In the genomic region with DNA sequence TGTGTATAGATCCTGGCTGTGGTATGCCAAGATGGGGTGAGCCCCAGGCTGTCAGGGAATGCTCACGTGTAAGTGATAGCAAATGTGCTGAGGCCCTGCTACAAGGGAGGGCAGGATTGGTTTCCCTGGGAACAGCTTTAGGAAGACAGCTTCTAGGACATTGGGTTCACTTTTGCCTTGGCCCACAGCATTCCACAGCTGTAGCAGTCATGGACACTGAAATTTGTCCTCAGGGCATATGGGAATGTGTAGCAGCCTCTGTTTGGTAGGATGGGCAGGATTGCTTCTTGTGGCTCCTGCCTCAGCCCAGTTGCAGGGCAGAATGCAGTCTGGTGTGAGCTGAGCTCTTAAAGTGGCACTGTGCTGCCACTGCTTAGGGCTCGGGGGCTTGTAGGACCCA, we compare ENCODE assay signal across 14 cellular contexts.
DNase-seq lines count a peak whose midpoint lies in the region; ATAC-seq and TF ChIP-seq lines count a peak whose summit lies in the region.
"Had no signal": no experiment of that assay in that cellular context is flagged by ENCODE, and none has a peak within 500 bp of the region (broad histone marks: within the 10 kb centered on the region; RNA-seq: fewer than 3 reads in every experiment).

No MANE protein-coding gene starts in this region.

- H3K56ac ChIP-seq in IMR-90 (ENCODE audit: extremely low read depth, insufficient read depth, low read length): no peak overlapping the region

- CTCF ChIA-PET in IMR-90 (lab: Yijun Ruan, JAX): no interaction called here

- no CpG with 5 or more reads among the region's 2 CpGs for WGBS in IMR-90 (ENCODE audit: extremely low coverage in 2 of 2, insufficient read length in 1 of 2), 2 experiments
- 90% methylated on average over 2 of the region's 2 CpGs for WGBS in esophagus muscularis mucosa

- no peak overlapping the region for H2BK20ac ChIP-seq in IMR-90 (ENCODE audit: low read depth, low read length)

- H3K4me2 ChIP-seq in IMR-90 (ENCODE audit: low read depth, low read length): no peak overlapping the region
- H3K4me2 ChIP-seq: A549 had no signal

- H3K4me3 ChIP-seq in IMR-90 (ENCODE audit: insufficient read depth, low read depth, low read length) (no peak overlapping the region), esophagus muscularis mucosa (no peak overlapping the region)
- H3K4me3 ChIP-seq: A549, HAP-1 had no signal

- H4K5ac ChIP-seq in IMR-90 (ENCODE audit: low read depth, low read length): no peak overlapping the region

- intact Hi-C loops in IMR-90 (cut with micrococcal nuclease): no loop called here
- intact Hi-C loops in esophagus muscularis mucosa (cut with DNase I): no loop called here

- H3K23ac ChIP-seq in IMR-90 (ENCODE audit: low read depth, low read length): no peak overlapping the region

- no peak overlapping the region for H4K91ac ChIP-seq in IMR-90 (ENCODE audit: insufficient read depth, low read depth, low read length)

- no peak overlapping the region for H3K9ac ChIP-seq in IMR-90 (ENCODE audit: low read depth, low read length)

- no peaks in the 10 kb centered on the region for H3K79me1 ChIP-seq in IMR-90 (ENCODE audit: low read depth in 1 of 2, low read length in 2 of 2)

- H3K9me1 ChIP-seq in IMR-90 (ENCODE audit: insufficient read depth, low read length): no peaks in the 10 kb centered on the region

- no peak overlapping the region for H4K8ac ChIP-seq in IMR-90 (ENCODE audit: low read depth in 2 of 2, low read length in 2 of 2)

- TF ChIP-seq CTCF in IMR-90 (conservative IDR thresholded peaks at IDR 0.05; ENCODE audit: low read depth, low read length): no peak
- no peak for TF ChIP-seq CTCF in esophagus muscularis mucosa (IDR thresholded peaks at IDR 0.05)

- DNase-seq in IMR-90 (no peak), epidermal melanocyte (ENCODE audit: insufficient read length, low spot score) (peak; percentile 42), islet precursor cell (peak; percentile 80), amygdala (lab: John Stamatoyannopoulos, UW) (no peak), esophagus muscularis mucosa (ENCODE audit: extremely low spot score) (no peak), COLO829 (ENCODE audit: low spot score) (no peak)
- DNase-seq: BE2C; CD4-positive, alpha-beta memory T cell; COR-L47; DMS153; DMS79 treated with DMSO at 0.1 percent for 48 hours had no signal

- H3K9me3 ChIP-seq in IMR-90 (ENCODE audit: control insufficient read depth, insufficient read depth, low read length) (peaks cover 6% of the 10 kb centered on the region), esophagus muscularis mucosa (peaks cover 0 to 14% (median 9%) of the 10 kb centered on the region in 4 donors)
- H3K9me3 ChIP-seq: BE2C, HAP-1 had no signal

- TF ChIP-seq EP300 in esophagus muscularis mucosa (IDR thresholded peaks at IDR 0.05): no peak

- no peak for TF ChIP-seq POLR2A in IMR-90 (IDR thresholded peaks at IDR 0.05; ENCODE audit: low read depth, low read length)
- no peak for TF ChIP-seq POLR2A in esophagus muscularis mucosa (IDR thresholded peaks at IDR 0.05; ENCODE audit: low read depth)

- in situ Hi-C loops in IMR-90 (cut with MboI; ENCODE audit: low sequenced_read_pairs): no loop called here

- no peak overlapping the region for H3K14ac ChIP-seq in IMR-90 (replicated peaks; ENCODE audit: low read depth, low read length)

- H3K27ac ChIP-seq in IMR-90 (ENCODE audit: insufficient read depth, low read length) (no peak overlapping the region), esophagus muscularis mucosa (replicated peaks in 1 of 4) (no peak overlapping the region)
- H3K27ac ChIP-seq: A549, C4-2B had no signal

- H2BK5ac ChIP-seq in IMR-90 (ENCODE audit: low read depth, low read length, poor library complexity, severe bottlenecking): no peak overlapping the region

- H2AK5ac ChIP-seq in IMR-90 (ENCODE audit: low read depth, low read length): no peak overlapping the region

- peak overlapping the region; percentile 8 for H2AFZ ChIP-seq in IMR-90 (replicated peaks; ENCODE audit: low read length, poor library complexity)

- no peaks in the 10 kb centered on the region for H4K20me1 ChIP-seq in IMR-90 (ENCODE audit: insufficient read depth, low read length)

- dilution Hi-C loops in IMR-90 (cut with HindIII; ENCODE audit: low sequenced_read_pairs, unreplicated experiment): no loop called here

- H2AK9ac ChIP-seq in IMR-90 (replicated peaks; ENCODE audit: low read depth, low read length, poor library complexity): no peak overlapping the region

- no peak overlapping the region for H3K18ac ChIP-seq in IMR-90 (ENCODE audit: low read depth, low read length)

- no peak for TF ChIP-seq RAD21 in IMR-90 (IDR thresholded peaks at IDR 0.05; ENCODE audit: low read length)

- H3K4me1 ChIP-seq in IMR-90 (ENCODE audit: control insufficient read depth, insufficient read depth, low read length) (0 out of 2 replicates have a peak, but pooled peaks cover 2% of the 10 kb centered on the region), esophagus muscularis mucosa (no peaks in the 10 kb centered on the region)
- H3K4me1 ChIP-seq: A549, BE2C, HAP-1 had no signal

- BruUV-seq in IMR-90 (replicated peaks; lab: Mats Ljungman, UMichigan): no TSS peak

- ATAC-seq in IMR-90 (ENCODE audit: low read depth): no peak
- ATAC-seq: A549 had no signal

- H3K36me3 ChIP-seq in IMR-90 (ENCODE audit: control insufficient read depth, insufficient read depth, low read length) (no peaks in the 10 kb centered on the region), esophagus muscularis mucosa (no peaks in the 10 kb centered on the region)
- H3K36me3 ChIP-seq: BE2C, HAP-1 had no signal

- H2BK15ac ChIP-seq in IMR-90 (ENCODE audit: low read depth, low read length): no peak overlapping the region

- no peak overlapping the region for H3K4ac ChIP-seq in IMR-90 (ENCODE audit: low read depth, low read length)

- POLR2A ChIA-PET in IMR-90 (lab: Charles Lee; ENCODE audit: unreplicated experiment): no interaction called here

- H2BK120ac ChIP-seq in IMR-90 (ENCODE audit: low read depth, low read length): no peak overlapping the region

- H3K27me3 ChIP-seq in IMR-90 (ENCODE audit: control insufficient read depth, insufficient read depth, low read length) (no peaks in the 10 kb centered on the region), esophagus muscularis mucosa (no peaks in the 10 kb centered on the region)
- H3K27me3 ChIP-seq: BE2C had no signal

TF ChIP-seq in IMR-90, 13 proteins besides CTCF, POLR2A, EP300 and RAD21:
- no peak for TF ChIP-seq FOS (IDR thresholded peaks at IDR 0.05; ENCODE audit: low read depth, low read length)
- TF ChIP-seq MAZ (IDR thresholded peaks at IDR 0.05; ENCODE audit: borderline replicate concordance, low read depth, low read length): no peak
- TF ChIP-seq SMC3 (IDR thresholded peaks at IDR 0.05; ENCODE audit: low read depth, low read length): no peak
- TF ChIP-seq, protein P1, sequence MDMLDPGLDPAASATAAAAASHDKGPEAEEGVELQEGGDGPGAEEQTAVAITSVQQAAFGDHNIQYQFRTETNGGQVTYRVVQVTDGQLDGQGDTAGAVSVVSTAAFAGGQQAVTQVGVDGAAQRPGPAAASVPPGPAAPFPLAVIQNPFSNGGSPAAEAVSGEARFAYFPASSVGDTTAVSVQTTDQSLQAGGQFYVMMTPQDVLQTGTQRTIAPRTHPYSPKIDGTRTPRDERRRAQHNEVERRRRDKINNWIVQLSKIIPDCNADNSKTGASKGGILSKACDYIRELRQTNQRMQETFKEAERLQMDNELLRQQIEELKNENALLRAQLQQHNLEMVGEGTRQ (IDR thresholded peaks at IDR 0.05; ENCODE audit: low read depth, low read length): no peak
- no peak for TF ChIP-seq RCOR1 (IDR thresholded peaks at IDR 0.05; ENCODE audit: insufficient replicate concordance, low read length)
- TF ChIP-seq CHD1 (IDR thresholded peaks at IDR 0.05; ENCODE audit: low read depth, low read length): no peak
- no peak for TF ChIP-seq MAFK (IDR thresholded peaks at IDR 0.05; ENCODE audit: low read depth, low read length)
- no peak for TF ChIP-seq CEBPB (IDR thresholded peaks at IDR 0.05; ENCODE audit: low read depth, low read length)
- no peak for TF ChIP-seq BHLHE40 (IDR thresholded peaks at IDR 0.05; ENCODE audit: low read depth, low read length)
- TF ChIP-seq, protein P2, sequence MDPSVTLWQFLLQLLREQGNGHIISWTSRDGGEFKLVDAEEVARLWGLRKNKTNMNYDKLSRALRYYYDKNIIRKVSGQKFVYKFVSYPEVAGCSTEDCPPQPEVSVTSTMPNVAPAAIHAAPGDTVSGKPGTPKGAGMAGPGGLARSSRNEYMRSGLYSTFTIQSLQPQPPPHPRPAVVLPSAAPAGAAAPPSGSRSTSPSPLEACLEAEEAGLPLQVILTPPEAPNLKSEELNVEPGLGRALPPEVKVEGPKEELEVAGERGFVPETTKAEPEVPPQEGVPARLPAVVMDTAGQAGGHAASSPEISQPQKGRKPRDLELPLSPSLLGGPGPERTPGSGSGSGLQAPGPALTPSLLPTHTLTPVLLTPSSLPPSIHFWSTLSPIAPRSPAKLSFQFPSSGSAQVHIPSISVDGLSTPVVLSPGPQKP (IDR thresholded peaks at IDR 0.05; ENCODE audit: borderline replicate concordance, low read depth, low read length): no peak
TF ChIP-seq in IMR-90: peak in this region for 0.

Comparison
In these comparisons a context has a peak if more than half of its experiments do, and no peak if none do; other contexts are left out.
1. DNase-seq: peak in epidermal melanocyte (single experiment) and islet precursor cell (single experiment); none in IMR-90 (single experiment), amygdala (0 of 56), esophagus muscularis mucosa (single experiment) and COLO829 (single experiment).